Comparison of ENCODE assay signal across 8 cellular contexts in the genomic region with DNA sequence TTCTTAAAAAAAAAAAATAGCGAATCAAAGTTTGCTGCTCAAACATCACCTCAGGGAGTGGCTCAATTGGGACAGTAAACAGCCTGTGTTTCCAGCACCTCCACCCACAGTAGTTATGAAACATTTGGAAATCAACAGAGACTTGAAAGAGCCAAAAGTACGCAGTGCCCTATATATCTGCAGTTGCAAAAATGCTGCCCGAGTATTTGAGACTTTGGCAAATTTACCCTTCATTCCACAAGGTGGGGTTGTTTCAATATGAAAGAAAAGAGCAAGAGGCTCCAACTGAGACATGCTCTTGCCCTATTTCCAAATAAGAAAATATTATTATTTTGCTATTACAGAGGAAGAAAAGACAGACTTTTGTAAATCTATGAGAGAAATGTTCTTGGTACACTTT.
DNase-seq lines count a peak whose midpoint lies in the region; ATAC-seq, FAIRE-seq and TF ChIP-seq lines count a peak whose summit lies in the region.

No MANE protein-coding gene starts in this region.

- H3K4me1 Mint-ChIP-seq in effector memory CD8-positive, alpha-beta T cell (ENCODE audit: low read depth in 2 of 2), result no peaks in the 10 kb centered on the region

- H3K27ac ChIP-seq in KMS-11 (no peak overlapping the region), WERI-Rb-1 (no peak overlapping the region), HepG2 (ENCODE audit: extremely low read length, insufficient read depth, low read length) (no peak overlapping the region)

- H3K27me3 ChIP-seq in KMS-11 (ENCODE audit: insufficient read depth, low read depth) (no peaks in the 10 kb centered on the region), WERI-Rb-1 (ENCODE audit: insufficient read depth, low read depth, severe bottlenecking) (no peaks in the 10 kb centered on the region), HepG2 (ENCODE audit: control insufficient read depth in 1 of 2, insufficient read depth in 2 of 2, low read length in 2 of 2) (no peaks in the 10 kb centered on the region)

- peaks cover 4 to 9% of the 10 kb centered on the region in 2 donors for H3K9me3 Mint-ChIP-seq in effector memory CD8-positive, alpha-beta T cell

- H3K4me2 ChIP-seq in KMS-11, result no peak overlapping the region
- no peak overlapping the region for H3K4me2 ChIP-seq in HepG2 (ENCODE audit: low read depth, low read length)

- H3K4me3 Mint-ChIP-seq in effector memory CD8-positive, alpha-beta T cell, result no peak overlapping the region

- H3K4me3 ChIP-seq in KMS-11 (IDR thresholded peaks at IDR 0.05; ENCODE audit: insufficient read depth, low read depth, low read length) (no peak overlapping the region), WERI-Rb-1 (ENCODE audit: low read depth, low read length) (no peak overlapping the region), HepG2 (replicated peaks in 1 of 3; ENCODE audit: insufficient read depth in 1 of 3, low read depth in 2 of 3, low read length in 3 of 3) (no peak overlapping the region)

- FAIRE-seq in D721Med (lab: Jason Lieb, UNC) (no peak), HepG2 (lab: Jason Lieb, UNC) (no peak)

- no peak for TF ChIP-seq POLR2A in HepG2 (IDR thresholded peaks at IDR 0.05; ENCODE audit: insufficient read depth in 1 of 2, low read depth in 2 of 2, low read length in 2 of 2)

- in situ Hi-C loops in HepG2 (cut with HindIII; ENCODE audit: extremely low pct_ligation_motif_present, low pct_unique_long_range_greater_than_20kb), result no loop called here

- no peaks in the 10 kb centered on the region for H3K36me3 ChIP-seq in KMS-11 (ENCODE audit: insufficient read depth)
- H3K36me3 ChIP-seq in WERI-Rb-1, result no peaks in the 10 kb centered on the region
- H3K36me3 ChIP-seq in HepG2 (replicated peaks in 1 of 2; ENCODE audit: control insufficient read depth in 1 of 2, insufficient read depth in 2 of 2, low read length in 2 of 2), result no peaks in the 10 kb centered on the region

- intact Hi-C loops in HepG2 (cut with micrococcal nuclease; ENCODE audit: unreplicated experiment), result loop anchor here (1.0 kb wide), 1 partner anchor 1342 kb away; no protein-coding TSS in a partner anchor

- no peak for ATAC-seq in HepG2
- no peak for ATAC-seq in omental fat pad (ENCODE audit: low FRiP score)
- no peak for ATAC-seq in effector memory CD8-positive, alpha-beta T cell (replicated peaks)
- no peak for ATAC-seq in GM18858 (IDR thresholded peaks at IDR 0.05; ENCODE audit: unreplicated experiment)

- 5% methylated on average over 3 of the region's 3 CpGs for WGBS in HepG2 (ENCODE audit: low lambda C conversion rate)

- TF ChIP-seq RAD21 in HepG2 (CRISPR knock-in tag; IDR thresholded peaks at IDR 0.05), result no peak

- peaks cover 14% of the 10 kb centered on the region for H3K4me1 ChIP-seq in KMS-11 (ENCODE audit: low read depth, poor library complexity, severe bottlenecking)
- no peaks in the 10 kb centered on the region for H3K4me1 ChIP-seq in HepG2 (ENCODE audit: insufficient read depth, low read length)

- no peaks in the 10 kb centered on the region for H3K36me3 Mint-ChIP-seq in effector memory CD8-positive, alpha-beta T cell (ENCODE audit: insufficient read depth)

- no peak overlapping the region for H3K9ac ChIP-seq in KMS-11
- no peak overlapping the region for H3K9ac ChIP-seq in HepG2 (ENCODE audit: insufficient read depth, low read depth, low read length)

- DNase-seq in D721Med (ENCODE audit: insufficient read length, low spot score) (no peak), WERI-Rb-1 (no peak), HepG2 (ENCODE audit: low spot score) (no peak), DMS79 (lab: John Stamatoyannopoulos, UW) (no peak), omental fat pad (ENCODE audit: low spot score) (no peak)
- DNase-seq in effector memory CD8-positive, alpha-beta T cell, result no peak

- H3K27me3 Mint-ChIP-seq in effector memory CD8-positive, alpha-beta T cell, result no peaks in the 10 kb centered on the region

- CTCF ChIA-PET in HepG2 (lab: Yijun Ruan, JAX; ENCODE audit: low intra/inter-chr PET ratio, low total read pairs), result no interaction called here

- no peak overlapping the region for H3K27ac Mint-ChIP-seq in effector memory CD8-positive, alpha-beta T cell

- BruUV-seq in HepG2 (replicated peaks; lab: Mats Ljungman, UMichigan), result no TSS peak

- H4K20me1 ChIP-seq in KMS-11 (ENCODE audit: insufficient read depth) (no peaks in the 10 kb centered on the region), HepG2 (ENCODE audit: insufficient read depth, low read length) (no peaks in the 10 kb centered on the region)

- TF ChIP-seq EP300 in HepG2 (IDR thresholded peaks at IDR 0.05; ENCODE audit: low read depth in 2 of 2, low read length in 2 of 2), result no peak
- no peak for TF ChIP-seq EP300 in HepG2 (CRISPR knock-in tag; IDR thresholded peaks at IDR 0.05; ENCODE audit: borderline replicate concordance)

- H3K79me2 ChIP-seq in KMS-11 (ENCODE audit: insufficient read depth, low read depth) (no peaks in the 10 kb centered on the region), HepG2 (ENCODE audit: insufficient read depth, low read length) (no peaks in the 10 kb centered on the region)

- H2AFZ ChIP-seq in KMS-11 (ENCODE audit: low read depth) (no peak overlapping the region), HepG2 (ENCODE audit: low read length) (no peak overlapping the region)

- no peaks in the 10 kb centered on the region for H3K9me3 ChIP-seq in WERI-Rb-1 (ENCODE audit: severe bottlenecking)
- H3K9me3 ChIP-seq in HepG2 (ENCODE audit: low read length), result peaks cover 22% of the 10 kb centered on the region

- peak; percentile 44 for TF ChIP-seq CTCF in D721Med (IDR thresholded peaks at IDR 0.05; ENCODE audit: insufficient read depth, missing control alignments)
- peak; percentile 61 for TF ChIP-seq CTCF in KMS-11 (conservative IDR thresholded peaks at IDR 0.05; ENCODE audit: low read depth, low read length)
- peak; percentile 26; the same call in 1 of the 2 replicates for TF ChIP-seq CTCF in WERI-Rb-1 (IDR thresholded peaks at IDR 0.05; ENCODE audit: low read depth, low read length)
- TF ChIP-seq CTCF in HepG2 (CRISPR knock-in tag; IDR thresholded peaks at IDR 0.05), result no peak
- no peak for TF ChIP-seq CTCF in omental fat pad (IDR thresholded peaks at IDR 0.05)

- POLR2A ChIA-PET in HepG2 (lab: Yijun Ruan, JAX), result no interaction called here

TF ChIP-seq in HepG2, 621 proteins besides CTCF, POLR2A, EP300 and RAD21:
- TF ChIP-seq ZNF7 (CRISPR knock-in tag; IDR thresholded peaks at IDR 0.05), result peak; percentile 26; the same call in 1 of the 2 replicates
- TF ChIP-seq, protein P1, sequence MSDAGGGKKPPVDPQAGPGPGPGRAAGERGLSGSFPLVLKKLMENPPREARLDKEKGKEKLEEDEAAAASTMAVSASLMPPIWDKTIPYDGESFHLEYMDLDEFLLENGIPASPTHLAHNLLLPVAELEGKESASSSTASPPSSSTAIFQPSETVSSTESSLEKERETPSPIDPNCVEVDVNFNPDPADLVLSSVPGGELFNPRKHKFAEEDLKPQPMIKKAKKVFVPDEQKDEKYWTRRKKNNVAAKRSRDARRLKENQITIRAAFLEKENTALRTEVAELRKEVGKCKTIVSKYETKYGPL (CRISPR knock-in tag; IDR thresholded peaks at IDR 0.05), result no peak
- TF ChIP-seq IRF2 (CRISPR knock-in tag; IDR thresholded peaks at IDR 0.05), result no peak
- peak; percentile 16; the same call in 1 of the 2 replicates for TF ChIP-seq STAG1 (CRISPR knock-in tag; IDR thresholded peaks at IDR 0.05)
- TF ChIP-seq SMC3 (IDR thresholded peaks at IDR 0.05; ENCODE audit: low read length), result 0 out of 2 replicates have a peak, but pooled peaks have one; percentile 9

Comparison
In these comparisons a context has a peak if more than half of its experiments do, and no peak if none do; other contexts are left out.
1. CTCF ChIP-seq: peak in D721Med (single experiment), KMS-11 (single experiment) and WERI-Rb-1 (single experiment); none in HepG2 (single experiment) and omental fat pad (0 of 3).